8 cellular contexts compared by ENCODE assay signal in the genomic region with DNA sequence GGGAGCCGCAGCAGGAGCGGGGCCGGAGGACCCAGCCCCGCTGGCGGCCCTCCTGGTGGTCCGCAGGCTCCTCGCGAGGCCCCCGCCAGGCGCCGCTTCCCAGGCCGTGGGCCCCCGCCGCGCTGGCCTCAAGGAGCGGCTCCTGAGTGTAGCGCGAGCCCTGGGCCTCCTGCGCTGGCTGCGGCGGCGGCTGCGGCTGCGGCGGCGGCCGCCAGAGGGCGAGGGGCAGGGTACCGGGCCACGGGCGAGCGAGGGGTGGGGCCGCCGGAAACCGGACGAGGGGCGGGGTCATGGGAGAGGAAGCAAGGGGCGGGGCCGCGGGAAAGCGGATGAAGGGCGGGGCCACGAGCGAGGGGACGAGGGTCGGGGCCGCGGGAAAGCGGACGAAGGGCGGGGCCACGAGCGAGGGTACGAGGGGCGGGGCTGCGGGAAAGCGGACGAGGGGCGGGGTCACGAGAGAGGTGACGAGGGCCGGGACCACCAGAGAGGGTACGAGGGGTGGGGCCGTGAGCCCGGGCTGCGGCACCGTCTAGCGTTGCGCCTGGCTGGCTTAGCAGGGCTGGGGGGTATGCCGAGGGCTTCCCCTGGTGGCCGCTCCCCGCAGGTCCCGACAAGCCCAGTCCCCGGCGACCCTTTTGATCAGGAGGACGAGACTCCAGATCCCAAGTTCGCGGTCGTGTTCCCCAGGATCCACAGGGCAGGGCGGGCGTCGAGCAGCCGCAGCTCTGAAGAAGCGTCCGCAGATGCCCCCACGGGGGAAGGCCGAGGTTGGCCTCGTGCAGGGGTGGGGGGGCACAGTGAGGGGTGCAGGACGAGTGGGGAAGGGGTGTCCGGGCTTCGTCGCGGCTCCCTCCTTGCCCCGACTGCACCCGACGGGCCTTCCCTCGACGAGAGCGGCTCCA. TPM values are rescaled to one million over a fixed set of nuclear protein-coding genes. Genes with fewer than 3 reads are reported as not detected.
DNase-seq lines count a peak whose midpoint lies in the region; ATAC-seq and TF ChIP-seq lines count a peak whose summit lies in the region.

No MANE protein-coding gene starts in this region.

- in situ Hi-C loops in transverse colon (cut with MboI; ENCODE audit: low pct_ligation_motif_present in 1 of 4, low pct_unique_long_range_greater_than_20kb in 1 of 4, low sequenced_read_pairs in 3 of 4) = no loop called here

- H3K27me3 Mint-ChIP-seq in T-helper 17 cell = no peaks in the 10 kb centered on the region

- DNase-seq in GM04504 (ENCODE audit: low read depth) = peak; percentile 51
- peak; percentile 87 for DNase-seq in NCI-H146 (lab: John Stamatoyannopoulos, UW)
- DNase-seq in T-helper 17 cell = peak; percentile 87 to 97 (median 95)
- DNase-seq in amniotic stem cell (lab: John Stamatoyannopoulos, UW) = peak; percentile 67
- DNase-seq in left ventricle myocardium superior = peak; percentile 98
- peak; percentile 99 for DNase-seq in posterior vena cava (ENCODE audit: low spot score)
- DNase-seq in transverse colon = peak; percentile 97

- no peak for TF ChIP-seq EP300 in transverse colon (IDR thresholded peaks at IDR 0.05; ENCODE audit: low read depth)

- H3K4me3 ChIP-seq in transverse colon = peak overlapping the region; percentile 33 to 59 (median 57)

- no peak overlapping the region for H3K27ac Mint-ChIP-seq in T-helper 17 cell

- peak overlapping the region; percentile 71 for H3K4me3 Mint-ChIP-seq in T-helper 17 cell

- H3K9me3 ChIP-seq in T-helper 17 cell (ENCODE audit: control insufficient read depth, low read length, poor library complexity, severe bottlenecking) (no peaks in the 10 kb centered on the region), transverse colon (no peaks in the 10 kb centered on the region)

- no peaks in the 10 kb centered on the region for H3K27me3 ChIP-seq in transverse colon

- peaks cover 6% of the 10 kb centered on the region for H3K4me1 Mint-ChIP-seq in T-helper 17 cell

- peak; percentile 35 to 81 (median 54) for TF ChIP-seq CTCF in transverse colon (IDR thresholded peaks at IDR 0.05)

- no peaks in the 10 kb centered on the region for H3K36me3 Mint-ChIP-seq in T-helper 17 cell (ENCODE audit: low read depth)

- intact Hi-C loops in left ventricle myocardium superior (cut with micrococcal nuclease) = no loop called here
- intact Hi-C loops in posterior vena cava (cut with DNase I) = loop anchor here (5.0 to 10.0 kb wide), 3 partner anchors 72 to 172 kb away; a partner anchor contains a TSS
- intact Hi-C loops in transverse colon (cut with DNase I; ENCODE audit: low total_unique reads) = no loop called here

- H3K36me3 ChIP-seq in transverse colon = no peaks in the 10 kb centered on the region

- WGBS in transverse colon (ENCODE audit: low coverage in 1 of 2), 2 donors = 6% methylated on average over 59 of the region's 99 CpGs; no CpG with 5 or more reads in 1 of the 2 donors

- H3K27ac ChIP-seq in transverse colon = peak overlapping the region; percentile 84 to 93 (median 89)

- TF ChIP-seq POLR2A in transverse colon (IDR thresholded peaks at IDR 0.05) = no peak

- ATAC-seq in HG02759 (IDR thresholded peaks at IDR 0.05; ENCODE audit: unreplicated experiment) (peak; percentile 86), T-helper 17 cell (peak; percentile 94), left ventricle myocardium superior (peak; percentile 88)

- H3K4me1 ChIP-seq in transverse colon = peaks cover 9 to 28% (median 22%) of the 10 kb centered on the region in 4 donors

RNA-seq across cellular contexts. Expression of a gene that starts 1.7 kb away (rescaled TPM):
- total RNA-seq in T-helper 17 cell (10 to 100 TPM; 42.2 to 69.3 TPM), left ventricle myocardium superior (48.2 TPM), posterior vena cava (100 to 1,000 TPM in 1 of 2 donors, 10 to 100 TPM in 1; 76.5 to 114 TPM), transverse colon (1,000 to 10,000 TPM in 1 of 4 donors, 100 to 1,000 TPM in 2, 10 to 100 TPM in 1; 59.3 to 1,778 (median 829) TPM)

RNA-seq across cellular contexts. Expression of a gene that starts 44.0 kb away (rescaled TPM):
- 1 to 10 TPM in 1 of 2 donors, under 1 TPM in 1; 0.40 to 8.4 TPM for total RNA-seq in T-helper 17 cell
- total RNA-seq in left ventricle myocardium superior = 15.8 TPM
- under 1 TPM; 0.38 to 0.97 TPM for total RNA-seq in posterior vena cava
- 10 to 100 TPM in 3 of 4 donors, not detected in 1; 31.3 to 71.4 (median 50.0) TPM for total RNA-seq in transverse colon

Comparison
In these comparisons a context has a peak if more than half of its experiments do, and no peak if none do; other contexts are left out.
1. Peak in every context shown above with its lines: DNase-seq, ATAC-seq, H3K4me3 ChIP-seq and H3K27ac ChIP-seq.
2. intact Hi-C loops: an anchor here in posterior vena cava (5.0 to 10.0 kb wide); none called in left ventricle myocardium superior and transverse colon.